ENCODE assay signal across 8 cellular contexts in genomic region chr1:86395771-86396502, GRCh38. TPM values are rescaled to one million over a fixed set of nuclear protein-coding genes. Genes with fewer than 3 reads are reported as not detected.
DNase-seq lines count a peak whose midpoint lies in the region; ATAC-seq and TF ChIP-seq lines count a peak whose summit lies in the region.

A gene with protein sequence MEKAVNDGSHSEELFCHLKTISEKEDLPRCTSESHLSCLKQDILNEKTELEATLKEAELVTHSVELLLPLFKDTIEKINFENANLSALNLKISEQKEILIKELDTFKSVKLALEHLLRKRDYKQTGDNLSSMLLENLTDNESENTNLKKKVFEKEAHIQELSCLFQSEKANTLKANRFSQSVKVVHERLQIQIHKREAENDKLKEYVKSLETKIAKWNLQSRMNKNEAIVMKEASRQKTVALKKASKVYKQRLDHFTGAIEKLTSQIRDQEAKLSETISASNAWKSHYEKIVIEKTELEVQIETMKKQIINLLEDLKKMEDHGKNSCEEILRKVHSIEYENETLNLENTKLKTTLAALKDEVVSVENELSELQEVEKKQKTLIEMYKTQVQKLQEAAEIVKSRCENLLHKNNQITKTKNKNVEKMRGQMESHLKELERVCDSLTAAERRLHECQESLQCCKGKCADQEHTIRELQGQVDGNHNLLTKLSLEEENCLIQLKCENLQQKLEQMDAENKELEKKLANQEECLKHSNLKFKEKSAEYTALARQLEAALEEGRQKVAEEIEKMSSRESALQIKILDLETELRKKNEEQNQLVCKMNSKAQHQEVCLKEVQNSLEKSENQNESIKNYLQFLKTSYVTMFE (minus strand): TSS chr1:86396323. CDS start chr1:86387027, 9,296 bp downstream.

- TF ChIP-seq CTCF in liver (IDR thresholded peaks at IDR 0.05; ENCODE audit: low read depth, low read length, missing input control) = no peak

- no peak for TF ChIP-seq RAD21 in liver (IDR thresholded peaks at IDR 0.05)

- peaks cover 0 to 7% (median 5%) of the 10 kb centered on the region in 4 donors for H3K4me1 ChIP-seq in liver (ENCODE audit: control insufficient read depth in 4 of 4, insufficient read depth in 4 of 4, low read length in 3 of 4)

- H3K36me3 ChIP-seq in liver (ENCODE audit: control insufficient read depth in 4 of 4, insufficient read depth in 3 of 4, low read depth in 1 of 4, low read length in 3 of 4) = no peaks in the 10 kb centered on the region

- H3K27me3 ChIP-seq in liver (ENCODE audit: control insufficient read depth in 4 of 4, insufficient read depth in 4 of 4, low read length in 3 of 4) = peaks cover 0 to 3% (median 0%) of the 10 kb centered on the region in 4 donors

- peak; percentile 41 to 95 (median 82) for DNase-seq in C1 segment of cervical spinal cord (lab: John Stamatoyannopoulos, UW)
- peak; percentile 84 for DNase-seq in NCI-H82 (lab: John Stamatoyannopoulos, UW)
- DNase-seq in activated CD4-positive, alpha-beta T cell treated with anti-CD3 and anti-CD28 coated beads, Interleukin-2, amount 50 U/mL, for 48 hours = peak; percentile 89 to 91
- peak; percentile 90 for DNase-seq in dermis blood vessel endothelial cell
- peak; percentile 90 for DNase-seq in stimulated activated CD4-positive, alpha-beta T cell treated with anti-CD3 and anti-CD28 coated beads, Interleukin-4, amount 100 ng/mL, for 24 hours

- WGBS in liver = under 1% methylated on average over 55 of the region's 55 CpGs

- peak within 1 kb of the TSS; percentile 65 to 72 for H3K9ac ChIP-seq in liver (ENCODE audit: low read depth in 1 of 2, low read length in 2 of 2)

- peak within 1 kb of the TSS; percentile 44 to 69 for H3K27ac ChIP-seq in liver (ENCODE audit: low read depth in 1 of 2, low read length in 2 of 2)

- no peaks in the 10 kb centered on the region for H3K9me3 ChIP-seq in liver (ENCODE audit: control insufficient read depth in 4 of 4, low read length in 3 of 4)

- ATAC-seq in GM19397 (IDR thresholded peaks at IDR 0.05; ENCODE audit: unreplicated experiment) = peak; percentile 100
- ATAC-seq in HG03571 (IDR thresholded peaks at IDR 0.05; ENCODE audit: unreplicated experiment) = peak; percentile 100

- peak within 1 kb of the TSS; percentile 67 to 96 (median 74) for H3K4me3 ChIP-seq in liver (ENCODE audit: low read depth in 1 of 3, low read length in 3 of 3)

TF ChIP-seq in liver, 16 proteins besides CTCF, POLR2A, EP300 and RAD21:
- TF ChIP-seq FOXA2 (IDR thresholded peaks at IDR 0.05) (no peak), EGR1 (IDR thresholded peaks at IDR 0.05; ENCODE audit: low read depth in 2 of 2) (no peak), HNF4A (conservative IDR thresholded peaks at IDR 0.05) (peak in 1 of 2 donors; percentile 9), SP1 (IDR thresholded peaks at IDR 0.05) (peak; percentile 46), ZBTB33 (IDR thresholded peaks at IDR 0.05) (no peak), TAF1 (conservative IDR thresholded peaks at IDR 0.05) (no peak), JUND (IDR thresholded peaks at IDR 0.05) (no peak), FOXA1 (IDR thresholded peaks at IDR 0.05) (no peak), GABPA (IDR thresholded peaks at IDR 0.05 in 1 of 2, conservative IDR thresholded peaks at IDR 0.05 in 1 of 2) (no peak), YY1 (IDR thresholded peaks at IDR 0.05) (peak; percentile 59), ATF3 (IDR thresholded peaks at IDR 0.05) (no peak), NR2F2 (IDR thresholded peaks at IDR 0.05) (no peak)
- TF ChIP-seq, protein P1, sequence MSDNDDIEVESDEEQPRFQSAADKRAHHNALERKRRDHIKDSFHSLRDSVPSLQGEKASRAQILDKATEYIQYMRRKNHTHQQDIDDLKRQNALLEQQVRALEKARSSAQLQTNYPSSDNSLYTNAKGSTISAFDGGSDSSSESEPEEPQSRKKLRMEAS (IDR thresholded peaks at IDR 0.05) = no peak
TF ChIP-seq in liver: peak in this region for 3.

RNA-seq across cellular contexts. Expression of the gene that starts here (rescaled TPM):
- total RNA-seq in dermis blood vessel endothelial cell (42.5 and 63.6 TPM in 2 replicates), liver (1 to 10 TPM; 4.2 to 6.2 TPM)
- polyA plus RNA-seq in liver = 1 to 10 TPM; 3.0 to 6.5 TPM

Comparison
In these comparisons a context has a peak if more than half of its experiments do, and no peak if none do; other contexts are left out.
1. Peak in every context shown above with its lines: DNase-seq, ATAC-seq, H3K4me3 ChIP-seq and H3K27ac ChIP-seq.